ENCODE assay signal across 1 cellular context in genomic region chr2:217846321-217846743, GRCh38.
TF ChIP-seq lines count a peak whose summit lies in the region.

No MANE protein-coding gene starts in this region.

TF ChIP-seq in Ishikawa, 13 proteins besides CTCF, POLR2A, EP300 and RAD21 (continued from another document):
- no peak for TF ChIP-seq ZBTB7A (IDR thresholded peaks at IDR 0.05; ENCODE audit: low read depth)
- TF ChIP-seq YY1 (IDR thresholded peaks at IDR 0.05; ENCODE audit: low read depth) = 0 out of 2 replicates have a peak, but pooled peaks have one; percentile 70
- TF ChIP-seq TEAD4 (IDR thresholded peaks at IDR 0.05) = no peak
- no peak for TF ChIP-seq TCF12 (IDR thresholded peaks at IDR 0.05; ENCODE audit: low read depth)
- peak; percentile 62; the same call in 1 of the 2 replicates for TF ChIP-seq NFIC (IDR thresholded peaks at IDR 0.05)
- TF ChIP-seq TAF1 (IDR thresholded peaks at IDR 0.05; ENCODE audit: low read depth) = no peak
- TF ChIP-seq USF1 (IDR thresholded peaks at IDR 0.05) = no peak
- 0 out of 2 replicates have a peak, but pooled peaks have one; percentile 33 for TF ChIP-seq MAX (IDR thresholded peaks at IDR 0.05)
